In genomic region chr2:85420743-85421705, GRCh38 we compare ENCODE assay signal across 1 cellular context.
TF ChIP-seq lines count a peak whose summit lies in the region.

No MANE protein-coding gene starts in this region.

TF ChIP-seq in SK-N-SH, 30 proteins besides CTCF, POLR2A, EP300 and RAD21 (continued from another document):
- no peak for TF ChIP-seq ELF1 (IDR thresholded peaks at IDR 0.05)
